Comparison of ENCODE assay signal across 1 cellular context in the genomic region with DNA sequence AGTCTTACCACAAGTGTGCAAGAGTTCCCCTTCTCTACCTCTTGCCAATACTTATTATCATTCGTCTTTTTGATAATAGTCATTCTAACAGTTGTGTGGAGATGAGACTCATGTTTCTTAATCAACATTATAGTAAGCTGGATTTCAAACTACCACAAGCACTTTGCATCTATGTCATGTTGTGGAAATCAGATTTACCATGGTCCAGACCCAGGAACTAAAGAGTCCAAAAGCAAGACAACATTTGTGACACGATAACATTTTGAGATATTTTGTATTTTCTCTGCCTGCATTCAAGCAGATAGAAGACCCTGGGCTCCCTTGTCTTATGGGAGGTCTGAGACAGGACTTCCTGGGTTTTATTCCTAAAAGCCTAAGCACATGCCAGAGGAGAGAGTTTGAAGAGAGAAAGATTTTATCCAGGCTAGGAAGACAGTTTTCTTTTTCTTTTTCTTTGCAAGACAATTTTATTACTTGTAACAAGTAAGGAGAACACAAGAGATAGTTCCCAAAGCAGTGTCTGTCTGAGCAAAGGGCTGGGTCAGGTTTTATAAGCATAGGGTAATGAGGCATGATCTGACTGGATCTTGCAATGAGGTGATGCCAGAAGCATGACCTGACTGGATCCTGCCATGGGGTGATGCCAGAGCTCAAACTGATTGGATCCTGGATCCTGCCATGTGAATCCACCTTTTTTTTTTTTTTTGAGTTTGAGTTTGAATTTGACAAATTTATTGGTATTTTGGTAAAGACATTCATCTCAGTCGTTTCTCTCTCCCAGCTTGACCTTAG.
TF ChIP-seq lines count a peak whose summit lies in the region.

No MANE protein-coding gene starts in this region.

TF ChIP-seq in K562, 482 proteins besides CTCF, POLR2A, EP300 and RAD21 (continued from another document and continues in another):
- TF ChIP-seq MIER1 (IDR thresholded peaks at IDR 0.05; ENCODE audit: low read depth) (no peak), FOXJ3 (CRISPR knock-in tag; IDR thresholded peaks at IDR 0.05) (no peak), ZNF282 (CRISPR knock-in tag; IDR thresholded peaks at IDR 0.05) (no peak), PHTF2 (CRISPR knock-in tag; IDR thresholded peaks at IDR 0.05) (no peak), SUPT5H (IDR thresholded peaks at IDR 0.05) (peak; percentile 72), POLR2B (IDR thresholded peaks at IDR 0.05; ENCODE audit: low read depth, partially characterized antibody) (peak; percentile 83), SRSF3 (IDR thresholded peaks at IDR 0.05; ENCODE audit: insufficient read depth, low read length) (no peak), THRA (IDR thresholded peaks at IDR 0.05) (no peak), ZNF134 (CRISPR knock-in tag; conservative IDR thresholded peaks at IDR 0.05) (no peak), ZBTB2 (IDR thresholded peaks at IDR 0.05) (no peak), ARHGAP35 (IDR thresholded peaks at IDR 0.05; ENCODE audit: partially characterized antibody) (no peak), YY1 (IDR thresholded peaks at IDR 0.05; ENCODE audit: borderline replicate concordance in 1 of 3, control insufficient read depth in 1 of 3, extremely low read depth in 1 of 3, insufficient read depth in 3 of 3, insufficient read length in 1 of 3, insufficient replicate concordance in 2 of 3, low read depth in 1 of 3, low read length in 2 of 3) (no peak), PCBP2 (IDR thresholded peaks at IDR 0.05; ENCODE audit: low read depth, low read length, poor library complexity, severe bottlenecking) (no peak), POLR3G (IDR thresholded peaks at IDR 0.05; ENCODE audit: extremely low read depth, insufficient read length, insufficient replicate concordance) (no peak), ZNF561 (CRISPR knock-in tag; conservative IDR thresholded peaks at IDR 0.05) (no peak), SIX5 (IDR thresholded peaks at IDR 0.05; ENCODE audit: borderline replicate concordance in 1 of 2, insufficient read depth in 1 of 2, low read depth in 1 of 2, low read length in 2 of 2) (no peak), ZNF444 (CRISPR knock-in tag; IDR thresholded peaks at IDR 0.05) (peak; percentile 45; the same call in 1 of the 2 replicates), FOXJ2 (tag; IDR thresholded peaks at IDR 0.05) (no peak), XRCC3 (IDR thresholded peaks at IDR 0.05) (no peak), GABPB2 (CRISPR knock-in tag; conservative IDR thresholded peaks at IDR 0.05) (peak; percentile 89; the same call in 1 of the 2 replicates), GABPB1 (CRISPR knock-in tag; IDR thresholded peaks at IDR 0.05) (no peak), ZNF184 (CRISPR knock-in tag; IDR thresholded peaks at IDR 0.05) (no peak), PTTG1 (tag; IDR thresholded peaks at IDR 0.05; ENCODE audit: low read depth) (no peak), TAF7 (tag; IDR thresholded peaks at IDR 0.05) (no peak), ZNF140 (CRISPR knock-in tag; IDR thresholded peaks at IDR 0.05) (no peak), HCFC1 (IDR thresholded peaks at IDR 0.05; ENCODE audit: low read depth, low read length) (no peak), TEAD2 (tag; IDR thresholded peaks at IDR 0.05) (no peak), ZNF3 (CRISPR knock-in tag; IDR thresholded peaks at IDR 0.05) (no peak), PYGO2 (tag; IDR thresholded peaks at IDR 0.05) (no peak), ZNF699 (CRISPR knock-in tag; IDR thresholded peaks at IDR 0.05; ENCODE audit: insufficient replicate concordance) (no peak), ZFPM2 (CRISPR knock-in tag; IDR thresholded peaks at IDR 0.05) (peak; percentile 86; the same call in 1 of the 2 replicates), ZNF41 (CRISPR knock-in tag; conservative IDR thresholded peaks at IDR 0.05) (0 out of 2 replicates have a peak, but pooled peaks have one; percentile 41), ZKSCAN1 (IDR thresholded peaks at IDR 0.05; ENCODE audit: low read depth, low read length) (no peak), HMG20B (CRISPR knock-in tag; IDR thresholded peaks at IDR 0.05) (no peak), ZKSCAN8 (CRISPR knock-in tag; IDR thresholded peaks at IDR 0.05) (peak; percentile 70; the same call in 1 of the 2 replicates), ZNF436 (CRISPR knock-in tag; IDR thresholded peaks at IDR 0.05) (no peak; the same call in 1 of the 2 replicates), SP2 (IDR thresholded peaks at IDR 0.05; ENCODE audit: extremely low read depth, low read depth, low read length, poor library complexity, severe bottlenecking) (no peak), ZNF280B (CRISPR knock-in tag; IDR thresholded peaks at IDR 0.05) (no peak), CBX3 (IDR thresholded peaks at IDR 0.05; ENCODE audit: borderline replicate concordance in 1 of 2, low read length in 2 of 2) (no peak), ZNF121 (CRISPR knock-in tag; conservative IDR thresholded peaks at IDR 0.05) (no peak), SMARCA5 (IDR thresholded peaks at IDR 0.05) (no peak), NELFE (IDR thresholded peaks at IDR 0.05; ENCODE audit: insufficient read depth, insufficient read length) (no peak), ZNF232 (CRISPR knock-in tag; IDR thresholded peaks at IDR 0.05) (no peak), ZNF316 (IDR thresholded peaks at IDR 0.05) (no peak), SREBF2 (CRISPR knock-in tag; IDR thresholded peaks at IDR 0.05) (no peak), ZNF778 (CRISPR knock-in tag; IDR thresholded peaks at IDR 0.05) (no peak)
- TF ChIP-seq, protein P1, sequence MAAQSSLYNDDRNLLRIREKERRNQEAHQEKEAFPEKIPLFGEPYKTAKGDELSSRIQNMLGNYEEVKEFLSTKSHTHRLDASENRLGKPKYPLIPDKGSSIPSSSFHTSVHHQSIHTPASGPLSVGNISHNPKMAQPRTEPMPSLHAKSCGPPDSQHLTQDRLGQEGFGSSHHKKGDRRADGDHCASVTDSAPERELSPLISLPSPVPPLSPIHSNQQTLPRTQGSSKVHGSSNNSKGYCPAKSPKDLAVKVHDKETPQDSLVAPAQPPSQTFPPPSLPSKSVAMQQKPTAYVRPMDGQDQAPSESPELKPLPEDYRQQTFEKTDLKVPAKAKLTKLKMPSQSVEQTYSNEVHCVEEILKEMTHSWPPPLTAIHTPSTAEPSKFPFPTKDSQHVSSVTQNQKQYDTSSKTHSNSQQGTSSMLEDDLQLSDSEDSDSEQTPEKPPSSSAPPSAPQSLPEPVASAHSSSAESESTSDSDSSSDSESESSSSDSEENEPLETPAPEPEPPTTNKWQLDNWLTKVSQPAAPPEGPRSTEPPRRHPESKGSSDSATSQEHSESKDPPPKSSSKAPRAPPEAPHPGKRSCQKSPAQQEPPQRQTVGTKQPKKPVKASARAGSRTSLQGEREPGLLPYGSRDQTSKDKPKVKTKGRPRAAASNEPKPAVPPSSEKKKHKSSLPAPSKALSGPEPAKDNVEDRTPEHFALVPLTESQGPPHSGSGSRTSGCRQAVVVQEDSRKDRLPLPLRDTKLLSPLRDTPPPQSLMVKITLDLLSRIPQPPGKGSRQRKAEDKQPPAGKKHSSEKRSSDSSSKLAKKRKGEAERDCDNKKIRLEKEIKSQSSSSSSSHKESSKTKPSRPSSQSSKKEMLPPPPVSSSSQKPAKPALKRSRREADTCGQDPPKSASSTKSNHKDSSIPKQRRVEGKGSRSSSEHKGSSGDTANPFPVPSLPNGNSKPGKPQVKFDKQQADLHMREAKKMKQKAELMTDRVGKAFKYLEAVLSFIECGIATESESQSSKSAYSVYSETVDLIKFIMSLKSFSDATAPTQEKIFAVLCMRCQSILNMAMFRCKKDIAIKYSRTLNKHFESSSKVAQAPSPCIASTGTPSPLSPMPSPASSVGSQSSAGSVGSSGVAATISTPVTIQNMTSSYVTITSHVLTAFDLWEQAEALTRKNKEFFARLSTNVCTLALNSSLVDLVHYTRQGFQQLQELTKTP (IDR thresholded peaks at IDR 0.05; ENCODE audit: low read depth in 1 of 2, partially characterized antibody in 2 of 2) = peak in 1 of 2 experiments; percentile 71
- TF ChIP-seq, protein P2, sequence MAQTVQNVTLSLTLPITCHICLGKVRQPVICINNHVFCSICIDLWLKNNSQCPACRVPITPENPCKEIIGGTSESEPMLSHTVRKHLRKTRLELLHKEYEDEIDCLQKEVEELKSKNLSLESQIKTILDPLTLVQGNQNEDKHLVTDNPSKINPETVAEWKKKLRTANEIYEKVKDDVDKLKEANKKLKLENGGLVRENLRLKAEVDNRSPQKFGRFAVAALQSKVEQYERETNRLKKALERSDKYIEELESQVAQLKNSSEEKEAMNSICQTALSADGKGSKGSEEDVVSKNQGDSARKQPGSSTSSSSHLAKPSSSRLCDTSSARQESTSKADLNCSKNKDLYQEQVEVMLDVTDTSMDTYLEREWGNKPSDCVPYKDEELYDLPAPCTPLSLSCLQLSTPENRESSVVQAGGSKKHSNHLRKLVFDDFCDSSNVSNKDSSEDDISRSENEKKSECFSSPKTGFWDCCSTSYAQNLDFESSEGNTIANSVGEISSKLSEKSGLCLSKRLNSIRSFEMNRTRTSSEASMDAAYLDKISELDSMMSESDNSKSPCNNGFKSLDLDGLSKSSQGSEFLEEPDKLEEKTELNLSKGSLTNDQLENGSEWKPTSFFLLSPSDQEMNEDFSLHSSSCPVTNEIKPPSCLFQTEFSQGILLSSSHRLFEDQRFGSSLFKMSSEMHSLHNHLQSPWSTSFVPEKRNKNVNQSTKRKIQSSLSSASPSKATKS (CRISPR knock-in tag; IDR thresholded peaks at IDR 0.05) = no peak
- TF ChIP-seq, protein P3, sequence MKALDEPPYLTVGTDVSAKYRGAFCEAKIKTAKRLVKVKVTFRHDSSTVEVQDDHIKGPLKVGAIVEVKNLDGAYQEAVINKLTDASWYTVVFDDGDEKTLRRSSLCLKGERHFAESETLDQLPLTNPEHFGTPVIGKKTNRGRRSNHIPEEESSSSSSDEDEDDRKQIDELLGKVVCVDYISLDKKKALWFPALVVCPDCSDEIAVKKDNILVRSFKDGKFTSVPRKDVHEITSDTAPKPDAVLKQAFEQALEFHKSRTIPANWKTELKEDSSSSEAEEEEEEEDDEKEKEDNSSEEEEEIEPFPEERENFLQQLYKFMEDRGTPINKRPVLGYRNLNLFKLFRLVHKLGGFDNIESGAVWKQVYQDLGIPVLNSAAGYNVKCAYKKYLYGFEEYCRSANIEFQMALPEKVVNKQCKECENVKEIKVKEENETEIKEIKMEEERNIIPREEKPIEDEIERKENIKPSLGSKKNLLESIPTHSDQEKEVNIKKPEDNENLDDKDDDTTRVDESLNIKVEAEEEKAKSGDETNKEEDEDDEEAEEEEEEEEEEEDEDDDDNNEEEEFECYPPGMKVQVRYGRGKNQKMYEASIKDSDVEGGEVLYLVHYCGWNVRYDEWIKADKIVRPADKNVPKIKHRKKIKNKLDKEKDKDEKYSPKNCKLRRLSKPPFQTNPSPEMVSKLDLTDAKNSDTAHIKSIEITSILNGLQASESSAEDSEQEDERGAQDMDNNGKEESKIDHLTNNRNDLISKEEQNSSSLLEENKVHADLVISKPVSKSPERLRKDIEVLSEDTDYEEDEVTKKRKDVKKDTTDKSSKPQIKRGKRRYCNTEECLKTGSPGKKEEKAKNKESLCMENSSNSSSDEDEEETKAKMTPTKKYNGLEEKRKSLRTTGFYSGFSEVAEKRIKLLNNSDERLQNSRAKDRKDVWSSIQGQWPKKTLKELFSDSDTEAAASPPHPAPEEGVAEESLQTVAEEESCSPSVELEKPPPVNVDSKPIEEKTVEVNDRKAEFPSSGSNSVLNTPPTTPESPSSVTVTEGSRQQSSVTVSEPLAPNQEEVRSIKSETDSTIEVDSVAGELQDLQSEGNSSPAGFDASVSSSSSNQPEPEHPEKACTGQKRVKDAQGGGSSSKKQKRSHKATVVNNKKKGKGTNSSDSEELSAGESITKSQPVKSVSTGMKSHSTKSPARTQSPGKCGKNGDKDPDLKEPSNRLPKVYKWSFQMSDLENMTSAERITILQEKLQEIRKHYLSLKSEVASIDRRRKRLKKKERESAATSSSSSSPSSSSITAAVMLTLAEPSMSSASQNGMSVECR (CRISPR knock-in tag; IDR thresholded peaks at IDR 0.05) = no peak
- TF ChIP-seq, protein P4, sequence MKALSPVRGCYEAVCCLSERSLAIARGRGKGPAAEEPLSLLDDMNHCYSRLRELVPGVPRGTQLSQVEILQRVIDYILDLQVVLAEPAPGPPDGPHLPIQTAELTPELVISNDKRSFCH (CRISPR knock-in tag; IDR thresholded peaks at IDR 0.05) = no peak
- TF ChIP-seq, protein P4 (tag; IDR thresholded peaks at IDR 0.05) = no peak
